Comparison of ENCODE assay signal across 15 cellular contexts in the genomic region with DNA sequence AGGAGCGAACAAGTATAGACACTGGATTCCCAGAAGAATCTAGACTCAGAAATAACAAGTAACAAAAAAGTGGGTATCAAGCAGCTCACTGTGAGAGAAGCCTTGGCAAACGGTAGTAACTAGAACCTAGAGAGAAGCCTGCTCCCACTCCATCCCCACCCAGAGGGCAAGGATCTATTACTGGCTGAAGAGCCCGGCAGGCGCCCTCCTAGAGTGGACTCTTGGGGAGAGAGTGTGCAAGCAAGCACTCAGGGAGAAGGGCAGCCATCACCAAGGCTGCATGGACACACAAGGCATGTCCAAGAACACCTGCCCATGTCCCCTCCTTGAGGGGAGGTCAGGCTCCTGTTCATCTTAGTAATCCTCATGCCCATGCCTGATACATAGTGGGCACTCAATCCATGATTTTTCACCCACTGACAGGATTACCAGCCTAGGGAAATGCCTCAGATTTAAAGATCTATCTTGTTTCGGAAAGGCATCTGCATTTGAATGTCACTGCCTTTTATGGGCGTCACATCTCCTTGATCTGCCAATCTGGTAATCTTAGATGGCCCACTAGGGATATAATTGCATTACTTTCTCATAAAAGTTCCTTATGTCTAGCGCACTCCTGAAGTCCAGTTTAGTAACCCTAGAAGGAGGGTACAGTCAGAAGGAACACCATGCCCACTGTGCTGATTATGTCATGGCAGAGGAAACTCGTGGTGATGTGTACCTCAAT. TPM values are rescaled to one million over a fixed set of nuclear protein-coding genes. Genes with fewer than 3 reads are reported as not detected.
DNase-seq lines count a peak whose midpoint lies in the region; ATAC-seq and TF ChIP-seq lines count a peak whose summit lies in the region.
"Had no signal": no experiment of that assay in that cellular context is flagged by ENCODE, and none has a peak within 500 bp of the region (broad histone marks: within the 10 kb centered on the region; RNA-seq: fewer than 3 reads in every experiment).

No MANE protein-coding gene starts in this region.

- WGBS in GM23248 (ENCODE audit: low coverage in 1 of 2, low lambda C conversion rate in 2 of 2, missing lambda C conversion rate in 2 of 2), 2 experiments: 70% methylated on average over 8 of the region's 8 CpGs
- WGBS in sigmoid colon, 2 donors: 54 to 70% methylated on average over 8 of the region's 8 CpGs

- H3K9me3 ChIP-seq in GM23248 (ENCODE audit: low read depth) (no peaks in the 10 kb centered on the region), sigmoid colon (no peaks in the 10 kb centered on the region)
- H3K9me3 ChIP-seq: body of pancreas had no signal

- peaks cover 10% of the 10 kb centered on the region; the same call in 1 of the 2 replicates for H3F3A ChIP-seq in GM23248 (ENCODE audit: insufficient read depth)

- no peak for TF ChIP-seq POLR2A in sigmoid colon (IDR thresholded peaks at IDR 0.05)

- DNase-seq in GM23248 (peak; percentile 28), NCI-H82 treated with DMSO at 0.1 percent for 48 hours (lab: John Stamatoyannopoulos, UW; ENCODE audit: unreplicated experiment) (peak; percentile 3), left lobe of liver (ENCODE audit: low spot score) (no peak), sigmoid colon (no peak), NCI-H146 (lab: John Stamatoyannopoulos, UW) (no peak), SIG-M5 (lab: John Stamatoyannopoulos, UW) (no peak)
- DNase-seq in stimulated activated CD8-positive, alpha-beta memory T cell treated with anti-CD3 and anti-CD28 coated beads, Interleukin-4, amount 100 ng/mL, for 48 hours: no peak
- DNase-seq: body of pancreas; foreskin melanocyte; kidney glomerular epithelial cell; NCI-H1930; NCI-H446; stimulated activated CD4-positive, alpha-beta T cell treated with anti-CD3 and anti-CD28 coated beads, Interleukin-1b, Interleukin-23, amount 100 ng/mL, for 48 hours had no signal

- no peak overlapping the region for H3K9ac ChIP-seq in GM23248

- H3K4me1 ChIP-seq in GM23248 (ENCODE audit: insufficient read depth) (peaks cover 16% of the 10 kb centered on the region), sigmoid colon (peaks cover 0 to 99% (median 76%) of the 10 kb centered on the region in 4 donors)
- H3K4me1 ChIP-seq: body of pancreas had no signal

- ATAC-seq in left lobe of liver (peak; percentile 43), GM18519 (IDR thresholded peaks at IDR 0.05; ENCODE audit: low FRiP score, unreplicated experiment) (no peak)
- ATAC-seq: body of pancreas, Panc1 had no signal

- no peak for TF ChIP-seq CTCF in sigmoid colon (IDR thresholded peaks at IDR 0.05)

- H3K27me3 ChIP-seq in GM23248 (replicated peaks; ENCODE audit: insufficient read depth) (no peaks in the 10 kb centered on the region), sigmoid colon (no peaks in the 10 kb centered on the region)
- H3K27me3 ChIP-seq: body of pancreas had no signal

- no peak overlapping the region for H2AFZ ChIP-seq in GM23248

- TF ChIP-seq EP300 in sigmoid colon (IDR thresholded peaks at IDR 0.05): no peak

- H3K36me3 ChIP-seq in GM23248 (ENCODE audit: low read depth) (no peaks in the 10 kb centered on the region), sigmoid colon (no peaks in the 10 kb centered on the region)

- no peaks in the 10 kb centered on the region for H3K9me2 ChIP-seq in GM23248 (ENCODE audit: insufficient read depth)

- in situ Hi-C loops in GM23248 (cut with MboI): no loop called here

- H4K20me1 ChIP-seq in GM23248 (ENCODE audit: insufficient read depth): peaks cover 23% of the 10 kb centered on the region

- H3K27ac ChIP-seq in GM23248 (no peak overlapping the region), sigmoid colon (peak overlapping the region; percentile 20 to 59 (median 46))
- H3K27ac ChIP-seq: body of pancreas had no signal

- peaks cover 100% of the 10 kb centered on the region for H3K79me2 ChIP-seq in GM23248 (ENCODE audit: insufficient read depth)

- intact Hi-C loops in sigmoid colon (cut with DNase I): no loop called here

- H3K4me3 ChIP-seq in GM23248 (no peak overlapping the region), sigmoid colon (no peak overlapping the region)
- H3K4me3 ChIP-seq: body of pancreas had no signal

- H3K4me2 ChIP-seq in GM23248 (ENCODE audit: unreplicated experiment): no peak overlapping the region

RNA-seq across cellular contexts. Expression of gene CNN3, which starts 14.5 kb away (rescaled TPM):
- 200 and 213 TPM in 2 replicates for total RNA-seq in GM23248 (2014; rRNA removed; shearing (Covaris generic))
- 359 and 365 TPM in 2 replicates for polyA plus RNA-seq in GM23248 (2016; fragmentation: Nextera tagmentation; extraction: Ambion mirVana)
- total RNA-seq in left lobe of liver: 80.2 TPM
- 100 to 1,000 TPM; 157 to 247 (median 170) TPM for total RNA-seq in sigmoid colon
- polyA plus RNA-seq in sigmoid colon: 10 to 100 TPM; 58.3 to 96.4 (median 80.2) TPM

Comparison
In these comparisons a context has a peak if more than half of its experiments do, and no peak if none do; other contexts are left out.
1. DNase-seq: peak in GM23248 (single experiment) and NCI-H82 treated with DMSO at 0.1 percent for 48 hours (single experiment); none in left lobe of liver (single experiment), sigmoid colon (single experiment), stimulated activated CD8-positive, alpha-beta memory T cell treated with anti-CD3 and anti-CD28 coated beads, Interleukin-4, amount 100 ng/mL, for 48 hours (single experiment), NCI-H146 (single experiment) and SIG-M5 (single experiment).